ENCODE assay signal across 9 cellular contexts in genomic region chr4:38069271-38069760, GRCh38.
A peak's percentile ranks its signal among the peaks of the same experiment; 100 is the strongest.
DNase-seq lines count a peak whose midpoint lies in the region; ATAC-seq, FAIRE-seq and TF ChIP-seq lines count a peak whose summit lies in the region.
"Had no signal": no experiment of that assay in that cellular context is flagged by ENCODE, and none has a peak within 500 bp of the region (broad histone marks: within the 10 kb centered on the region; RNA-seq: fewer than 3 reads in every experiment).

No MANE protein-coding gene starts in this region.

- no peaks in the 10 kb centered on the region for H3K27me3 Mint-ChIP-seq in brain

- H3K27ac Mint-ChIP-seq in brain, result peak overlapping the region in 4 of 5 experiments; percentile 5 to 86 (median 22)

- no peak for TF ChIP-seq EP300 in HepG2 (IDR thresholded peaks at IDR 0.05; ENCODE audit: low read depth in 2 of 2, low read length in 2 of 2)
- no peak for TF ChIP-seq EP300 in HepG2 (CRISPR knock-in tag; IDR thresholded peaks at IDR 0.05; ENCODE audit: borderline replicate concordance)

- no peaks in the 10 kb centered on the region for H3K79me2 ChIP-seq in HepG2 (ENCODE audit: insufficient read depth, low read length)

- no peak overlapping the region for H3K4me3 ChIP-seq in HepG2 (replicated peaks in 1 of 3; ENCODE audit: insufficient read depth in 1 of 3, low read depth in 2 of 3, low read length in 3 of 3)
- H3K4me3 ChIP-seq: PC-9 had no signal

- TF ChIP-seq RAD21 in HepG2 (CRISPR knock-in tag; IDR thresholded peaks at IDR 0.05), result no peak

- CTCF ChIA-PET in HepG2 (lab: Yijun Ruan, JAX; ENCODE audit: low intra/inter-chr PET ratio, low total read pairs), result no interaction called here

- peaks cover 0 to 3% (median 0%) of the 10 kb centered on the region in 5 experiments for H3K9me3 Mint-ChIP-seq in brain

- intact Hi-C loops in HepG2 (cut with micrococcal nuclease; ENCODE audit: unreplicated experiment), result no loop called here

- no peak overlapping the region for H3K4me2 ChIP-seq in HepG2 (ENCODE audit: low read depth, low read length)
- H3K4me2 ChIP-seq: PC-9 had no signal

- no peak overlapping the region for H3K9ac ChIP-seq in HepG2 (ENCODE audit: insufficient read depth, low read depth, low read length)

- DNase-seq in GM12891 (ENCODE audit: insufficient read length, low spot score) (peak; percentile 20), NCI-H748 (lab: John Stamatoyannopoulos, UW; ENCODE audit: unreplicated experiment) (peak; percentile 68), HepG2 (ENCODE audit: low spot score) (no peak), SHP77 (lab: John Stamatoyannopoulos, UW) (no peak)

- no peak overlapping the region for H2AFZ ChIP-seq in HepG2 (ENCODE audit: low read length)
- H2AFZ ChIP-seq: PC-9 had no signal

- H3K36me3 Mint-ChIP-seq in brain, result peaks cover 21% of the 10 kb centered on the region

- POLR2A ChIA-PET in HepG2 (lab: Yijun Ruan, JAX), result interaction anchor here (0.8 to 1.5 kb wide), 6 partner anchors 9 to 110 kb away, joined by 3 to 6 read pairs (median 4); no protein-coding TSS in a partner anchor

- H3K36me3 ChIP-seq in HepG2 (replicated peaks in 1 of 2; ENCODE audit: control insufficient read depth in 1 of 2, insufficient read depth in 2 of 2, low read length in 2 of 2), result peaks cover 6% of the 10 kb centered on the region in 2 experiments; a peak in 2 of 5 replicates

- no TSS peak for BruUV-seq in HepG2 (replicated peaks; lab: Mats Ljungman, UMichigan)

- no peak overlapping the region for H3K4me3 Mint-ChIP-seq in brain

- H3K4me1 Mint-ChIP-seq in brain, result peaks cover 14% of the 10 kb centered on the region

- ATAC-seq in HepG2, result no peak
- no peak for ATAC-seq in GM19023 (IDR thresholded peaks at IDR 0.05; ENCODE audit: unreplicated experiment)
- ATAC-seq in HG02642 (IDR thresholded peaks at IDR 0.05; ENCODE audit: poor library complexity, unreplicated experiment), result no peak
- ATAC-seq in GM21447 (IDR thresholded peaks at IDR 0.05; ENCODE audit: unreplicated experiment), result no peak

- TF ChIP-seq CTCF in brain (conservative IDR thresholded peaks at IDR 0.05) (peak in 1 of 2 experiments; percentile 63), HepG2 (CRISPR knock-in tag; IDR thresholded peaks at IDR 0.05) (peak; percentile 61)

- H3K27me3 ChIP-seq in HepG2 (ENCODE audit: control insufficient read depth in 1 of 2, insufficient read depth in 2 of 2, low read length in 2 of 2), result no peaks in the 10 kb centered on the region

- peak overlapping the region; percentile 8 for H3K27ac ChIP-seq in HepG2 (ENCODE audit: extremely low read length, insufficient read depth, low read length)
- H3K27ac ChIP-seq: PC-9 had no signal

- H4K20me1 ChIP-seq in HepG2 (ENCODE audit: insufficient read depth, low read length), result no peaks in the 10 kb centered on the region

- WGBS in HepG2 (ENCODE audit: low lambda C conversion rate), result 67% methylated on average over 6 of the region's 6 CpGs

- in situ Hi-C loops in HepG2 (cut with HindIII; ENCODE audit: extremely low pct_ligation_motif_present, low pct_unique_long_range_greater_than_20kb), result loop anchor here (10.0 to 25.0 kb wide), 2 partner anchors 243 to 655 kb away; no protein-coding TSS in a partner anchor

- no peaks in the 10 kb centered on the region for H3K9me3 ChIP-seq in HepG2 (ENCODE audit: low read length)

- peaks cover 55% of the 10 kb centered on the region for H3K4me1 ChIP-seq in HepG2 (ENCODE audit: insufficient read depth, low read length)

- FAIRE-seq in GM12891 (lab: Jason Lieb, UNC) (peak; percentile 31), HepG2 (lab: Jason Lieb, UNC) (peak; percentile 70)

- TF ChIP-seq POLR2A in GM12891 (IDR thresholded peaks at IDR 0.05; ENCODE audit: low read depth, low read length), result no peak
- TF ChIP-seq POLR2A in HepG2 (IDR thresholded peaks at IDR 0.05; ENCODE audit: insufficient read depth in 1 of 2, low read depth in 2 of 2, low read length in 2 of 2), result no peak

TF ChIP-seq in GM12891, 5 proteins besides CTCF, POLR2A, EP300 and RAD21:
- no peak for TF ChIP-seq TAF1 (IDR thresholded peaks at IDR 0.05; ENCODE audit: low read depth, low read length)
- TF ChIP-seq POU2F2 (IDR thresholded peaks at IDR 0.05; ENCODE audit: low read depth, low read length), result no peak
- no peak for TF ChIP-seq PAX5 (IDR thresholded peaks at IDR 0.05; ENCODE audit: insufficient read depth, low read length, severe bottlenecking)
- TF ChIP-seq POLR2AphosphoS5 (IDR thresholded peaks at IDR 0.05; ENCODE audit: low read depth, low read length), result no peak
- peak; percentile 38 for TF ChIP-seq SPI1 (IDR thresholded peaks at IDR 0.05; ENCODE audit: low read depth, low read length)

TF ChIP-seq in HepG2, 621 proteins besides CTCF, POLR2A, EP300 and RAD21:
- TF ChIP-seq TSC22D2 (CRISPR knock-in tag; IDR thresholded peaks at IDR 0.05; ENCODE audit: borderline replicate concordance), result no peak
- no peak for TF ChIP-seq PLRG1 (conservative IDR thresholded peaks at IDR 0.05)
- peak; percentile 32; the same call in 1 of the 2 replicates for TF ChIP-seq SMC3 (IDR thresholded peaks at IDR 0.05; ENCODE audit: low read length)
- TF ChIP-seq SOX6 (IDR thresholded peaks at IDR 0.05), result no peak
- TF ChIP-seq SOX6 (CRISPR knock-in tag; IDR thresholded peaks at IDR 0.05), result 0 out of 2 replicates have a peak, but pooled peaks have one; percentile 16
- peak; percentile 73 for TF ChIP-seq STAG1 (CRISPR knock-in tag; IDR thresholded peaks at IDR 0.05)
- TF ChIP-seq MED1 (CRISPR knock-in tag; IDR thresholded peaks at IDR 0.05), result peak; percentile 25; the same call in 1 of the 2 replicates
- TF ChIP-seq NFYC (CRISPR knock-in tag; IDR thresholded peaks at IDR 0.05), result 0 out of 2 replicates have a peak, but pooled peaks have one; percentile 18

Comparison
In these comparisons a context has a peak if more than half of its experiments do, and no peak if none do; other contexts are left out.
1. DNase-seq: peak in GM12891 (single experiment) and NCI-H748 (single experiment); none in HepG2 (single experiment) and SHP77 (0 of 2).